In genomic region chr11:94792453-94792852, GRCh38 we compare ENCODE assay signal across 2 cellular contexts.
TF ChIP-seq lines count a peak whose summit lies in the region.

No MANE protein-coding gene starts in this region.

TF ChIP-seq in A549, 52 proteins besides CTCF, POLR2A, EP300 and RAD21:
- no peak for TF ChIP-seq ZFP36 (IDR thresholded peaks at IDR 0.05; ENCODE audit: borderline replicate concordance, partially characterized antibody)
- peak; percentile 52 for TF ChIP-seq REST (IDR thresholded peaks at IDR 0.05)

TF ChIP-seq in H1, 55 proteins besides CTCF, POLR2A, EP300 and RAD21:
- TF ChIP-seq EZH2 (IDR thresholded peaks at IDR 0.05; ENCODE audit: low read depth, low read length, severe bottlenecking) (no peak), HDAC6 (IDR thresholded peaks at IDR 0.05; ENCODE audit: low read depth, low read length) (no peak), SIN3A (conservative IDR thresholded peaks at IDR 0.05 in 1 of 2, IDR thresholded peaks at IDR 0.05 in 1 of 2; ENCODE audit: low read depth in 1 of 2, low read length in 2 of 2) (no peak)
TF ChIP-seq in H1: peak in this region for 0.
